In genomic region chr11:72039108-72039850, GRCh38 we compare ENCODE assay signal across 8 cellular contexts. TPM values are rescaled to one million over a fixed set of nuclear protein-coding genes. Genes with fewer than 3 reads are reported as not detected.
DNase-seq lines count a peak whose midpoint lies in the region; ATAC-seq, FAIRE-seq and TF ChIP-seq lines count a peak whose summit lies in the region.

No MANE protein-coding gene starts in this region.

- no peak overlapping the region for H3K4me3 Mint-ChIP-seq in activated CD4-positive, alpha-beta memory T cell treated with anti-CD3 and anti-CD28 coated beads, Interleukin-2, amount 10 ng/mL, durations not matched to agents 7 days and 5 days

- no peaks in the 10 kb centered on the region for H3K9me3 Mint-ChIP-seq in activated CD4-positive, alpha-beta memory T cell treated with anti-CD3 and anti-CD28 coated beads, Interleukin-2, amount 10 ng/mL, durations not matched to agents 7 days and 5 days

- H3K27me3 Mint-ChIP-seq in activated CD4-positive, alpha-beta memory T cell treated with anti-CD3 and anti-CD28 coated beads, Interleukin-2, amount 10 ng/mL, durations not matched to agents 7 days and 5 days = no peaks in the 10 kb centered on the region

- ATAC-seq in HG03280 (IDR thresholded peaks at IDR 0.05; ENCODE audit: unreplicated experiment) = no peak

- H3K36me3 Mint-ChIP-seq in activated CD4-positive, alpha-beta memory T cell treated with anti-CD3 and anti-CD28 coated beads, Interleukin-2, amount 10 ng/mL, durations not matched to agents 7 days and 5 days (ENCODE audit: low read depth) = peaks cover 25% of the 10 kb centered on the region

- DNase-seq in EH (ENCODE audit: low read depth) = peak; percentile 62
- DNase-seq in RWPE1 (ENCODE audit: low spot score) = no peak
- DNase-seq in foreskin fibroblast = peak; percentile 69 to 89
- peak; percentile 12 for DNase-seq in retinal pigment epithelial cell (ENCODE audit: low read depth)
- no peak for DNase-seq in activated CD4-positive, alpha-beta memory T cell treated with anti-CD3 and anti-CD28 coated beads, Interleukin-2, amount 10 ng/mL, durations not matched to agents 7 days and 5 days
- DNase-seq in NCI-H1930 (lab: John Stamatoyannopoulos, UW) = no peak
- DNase-seq in GM12891 (ENCODE audit: insufficient read length, low spot score) = no peak

- peaks cover 9% of the 10 kb centered on the region for H3K4me1 Mint-ChIP-seq in activated CD4-positive, alpha-beta memory T cell treated with anti-CD3 and anti-CD28 coated beads, Interleukin-2, amount 10 ng/mL, durations not matched to agents 7 days and 5 days

- POLR2A ChIA-PET in RWPE1 (lab: Yijun Ruan, JAX; ENCODE audit: low non-redundant PET) = no interaction called here
- POLR2A ChIA-PET in activated CD4-positive, alpha-beta memory T cell treated with anti-CD3 and anti-CD28 coated beads, Interleukin-2, amount 10 ng/mL, durations not matched to agents 7 days and 5 days (lab: Charles Lee) = interaction anchor here (0.7 to 4.2 kb wide), 13 partner anchors 10 to 111 kb away, joined by 3 to 33 read pairs (median 10); partner anchors contain the start of genes ANAPC15, RNF121 and XNDC1N

- CTCF ChIA-PET in RWPE1 (lab: Yijun Ruan, JAX) = interaction anchor here (0.6 to 3.7 kb wide), 3 partner anchors 14 to 423 kb away, joined by 4 to 18 read pairs (median 5); no protein-coding TSS in a partner anchor
- CTCF ChIA-PET in activated CD4-positive, alpha-beta memory T cell treated with anti-CD3 and anti-CD28 coated beads, Interleukin-2, amount 10 ng/mL, durations not matched to agents 7 days and 5 days (lab: Charles Lee) = interaction anchor here (0.6 to 4.2 kb wide), 11 partner anchors 8 to 433 kb away, joined by 3 to 38 read pairs (median 6); no protein-coding TSS in a partner anchor

- H3K4me3 ChIP-seq in foreskin fibroblast (ENCODE audit: low read depth in 1 of 2, low read length in 2 of 2) (peak overlapping the region; percentile 85 to 95), retinal pigment epithelial cell (ENCODE audit: low read length) (peak overlapping the region; percentile 81)

- no peak for TF ChIP-seq CTCF in RWPE1 (conservative IDR thresholded peaks at IDR 0.05; ENCODE audit: low read depth)
- no peak for TF ChIP-seq CTCF in foreskin fibroblast (IDR thresholded peaks at IDR 0.05; ENCODE audit: low read depth, low read length)
- TF ChIP-seq CTCF in retinal pigment epithelial cell (conservative IDR thresholded peaks at IDR 0.05; ENCODE audit: low read depth, low read length) = no peak

- H3K27ac Mint-ChIP-seq in activated CD4-positive, alpha-beta memory T cell treated with anti-CD3 and anti-CD28 coated beads, Interleukin-2, amount 10 ng/mL, durations not matched to agents 7 days and 5 days = no peak overlapping the region

- peak overlapping the region; percentile 100 for H3K27ac ChIP-seq in RWPE1

- no peak for FAIRE-seq in GM12891 (lab: Jason Lieb, UNC)

- no peak for TF ChIP-seq POLR2A in GM12891 (IDR thresholded peaks at IDR 0.05; ENCODE audit: low read depth, low read length)

TF ChIP-seq in GM12891, 5 proteins besides CTCF, POLR2A, EP300 and RAD21:
- no peak for TF ChIP-seq PAX5 (IDR thresholded peaks at IDR 0.05; ENCODE audit: insufficient read depth, low read length, severe bottlenecking)
- TF ChIP-seq POU2F2 (IDR thresholded peaks at IDR 0.05; ENCODE audit: low read depth, low read length) = no peak
- no peak for TF ChIP-seq POLR2AphosphoS5 (IDR thresholded peaks at IDR 0.05; ENCODE audit: low read depth, low read length)
- TF ChIP-seq TAF1 (IDR thresholded peaks at IDR 0.05; ENCODE audit: low read depth, low read length) = no peak
- no peak for TF ChIP-seq SPI1 (IDR thresholded peaks at IDR 0.05; ENCODE audit: low read depth, low read length)

RNA-seq across cellular contexts. Expression of gene IL18BP, which starts 40.6 kb away (rescaled TPM):
- 10 to 100 TPM; 12.4 to 14.0 TPM for total RNA-seq in activated CD4-positive, alpha-beta memory T cell treated with anti-CD3 and anti-CD28 coated beads, Interleukin-2, amount 10 ng/mL, durations not matched to agents 7 days and 5 days
- polyA plus RNA-seq in GM12891 (2012; ENCODE audit: low read depth, missing spikeins) = 8.5 TPM

RNA-seq across cellular contexts. Expression of gene NUMA1, which starts 41.1 kb away (rescaled TPM):
- total RNA-seq in activated CD4-positive, alpha-beta memory T cell treated with anti-CD3 and anti-CD28 coated beads, Interleukin-2, amount 10 ng/mL, durations not matched to agents 7 days and 5 days = 100 to 1,000 TPM; 200 to 201 TPM
- 80.9 TPM for polyA plus RNA-seq in GM12891 (2012; ENCODE audit: low read depth, missing spikeins)

RNA-seq across cellular contexts. Expression of gene LRRC51, which starts 41.4 kb away (rescaled TPM):
- total RNA-seq in activated CD4-positive, alpha-beta memory T cell treated with anti-CD3 and anti-CD28 coated beads, Interleukin-2, amount 10 ng/mL, durations not matched to agents 7 days and 5 days = 1 to 10 TPM; 5.9 to 7.1 TPM
- polyA plus RNA-seq in GM12891 (2012; ENCODE audit: low read depth, missing spikeins) = 4.9 TPM

Comparison
In these comparisons a context has a peak if more than half of its experiments do, and no peak if none do; other contexts are left out.
1. DNase-seq: peak in EH (single experiment), foreskin fibroblast (2 of 2) and retinal pigment epithelial cell (single experiment); none in RWPE1 (single experiment), activated CD4-positive, alpha-beta memory T cell treated with anti-CD3 and anti-CD28 coated beads, Interleukin-2, amount 10 ng/mL, durations not matched to agents 7 days and 5 days (single experiment), NCI-H1930 (0 of 2) and GM12891 (single experiment).